In the genomic region with DNA sequence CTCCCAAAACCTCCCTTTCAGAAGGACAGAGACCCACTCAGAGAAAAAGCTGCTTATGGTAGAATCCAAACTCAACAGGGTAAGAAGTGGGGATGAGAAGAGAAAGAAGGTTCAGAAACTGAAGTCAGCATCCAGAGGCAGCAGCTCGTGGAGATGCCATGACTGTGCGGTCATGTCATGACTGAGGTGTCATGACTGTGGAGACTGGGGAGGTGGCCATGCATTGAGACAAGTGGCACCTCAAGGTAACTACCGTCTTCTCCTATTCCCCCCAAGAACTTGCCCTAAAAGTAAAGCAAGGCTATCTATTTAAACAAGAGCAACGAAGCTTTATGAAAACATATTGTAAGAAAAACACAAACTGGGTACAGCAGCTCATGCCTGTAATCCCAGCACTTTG, we compare ENCODE assay signal across 38 cellular contexts. TPM values are rescaled to one million over a fixed set of nuclear protein-coding genes. Genes with fewer than 3 reads are reported as not detected.
"Had no signal": no experiment of that assay in that cellular context is flagged by ENCODE, and none has a peak within 500 bp of the region (broad histone marks: within the 10 kb centered on the region; RNA-seq: fewer than 3 reads in every experiment).

No MANE protein-coding gene starts in this region.

- ATAC-seq: activated CD8-positive, alpha-beta T cell treated with anti-CD3 and anti-CD28 coated beads for 36 hours; activated naive CD4-positive, alpha-beta T cell treated with anti-CD3 and anti-CD28 coated beads, Interleukin-2, amount 50 U/mL, for 72 hours; activated T-cell treated with anti-CD3 and anti-CD28 coated beads, Interleukin-2, amount 50 U/mL, for 4 hours; activated T-cell treated with anti-CD3 and anti-CD28 coated beads, Interleukin-2, amount 50 U/mL, for 72 hours; activated T-helper 17 cell treated with anti-CD3 and anti-CD28 coated beads, Interleukin-2, amount 50 U/mL, for 72 hours; body of pancreas had no signal

- H3K4me1 Mint-ChIP-seq: activated B cell treated with CpG ODN at 0.5 μM for 24 hours; activated CD4-positive, alpha-beta T cell treated with anti-CD3 and anti-CD28 coated beads, Interleukin-2, amount 10 ng/mL, durations not matched to agents 24 days and 14 days; activated naive CD8-positive, alpha-beta T cell treated with anti-CD3 and anti-CD28 coated beads for 36 hours; activated T-helper 17 cell treated with anti-CD3 and anti-CD28 coated beads, Interleukin-2, amount 50 U/mL, for 72 hours had no signal

- H3K27me3 ChIP-seq: body of pancreas, breast epithelium had no signal

- H3K4me1 ChIP-seq: adrenal gland, body of pancreas, breast epithelium had no signal

- H3K27ac ChIP-seq: adrenal gland, body of pancreas, brain microvascular endothelial cell, breast epithelium, VCaP had no signal

- H3K4me3 ChIP-seq: adrenal gland, body of pancreas, breast epithelium had no signal

- H3K4me3 Mint-ChIP-seq: activated B cell treated with CpG ODN at 0.5 μM for 24 hours; activated CD4-positive, alpha-beta memory T cell treated with anti-CD3 and anti-CD28 coated beads for 36 hours; activated CD4-positive, alpha-beta T cell treated with anti-CD3 and anti-CD28 coated beads, Interleukin-2, amount 10 ng/mL, durations not matched to agents 24 days and 14 days; activated CD8-positive, alpha-beta T cell treated with anti-CD3 and anti-CD28 coated beads for 36 hours; activated naive CD4-positive, alpha-beta T cell treated with anti-CD3 and anti-CD28 coated beads for 36 hours; activated naive CD8-positive, alpha-beta T cell treated with anti-CD3 and anti-CD28 coated beads for 36 hours; activated T-cell treated with anti-CD3 and anti-CD28 coated beads, Interleukin-2, amount 50 U/mL, for 4 hours; activated T-cell treated with anti-CD3 and anti-CD28 coated beads, Interleukin-2, amount 50 U/mL, for 72 hours; activated T-helper 1 cell treated with anti-CD3 and anti-CD28 coated beads, Interleukin-12 subunit alpha, Interleukin-12 subunit beta, Interleukin-2, Interleukin-4 antibody, amounts not matched to agents 30 ng/mL and 10 ng/mL and 1 ng/mL, durations not matched to agents 14 hours and 24 hours and 36 hours; activated T-helper 17 cell treated with anti-CD3 and anti-CD28 coated beads, Interleukin-2, amount 50 U/mL, for 72 hours; T-helper 1 cell treated with Interleukin-12 subunit alpha and Interleukin-12 subunit beta and Interleukin-4 antibody, amounts not matched to agents 30 μg/mL and 1 μg/mL, for 36 hours; T-helper 2 cell treated with Interferon-gamma antibody and Interleukin-4, amounts not matched to agents 5 μg/mL and 100 μg/mL, for 36 hours had no signal

- DNase-seq: activated B cell treated with CpG ODN at 0.5 μM for 24 hours; activated CD4-positive, alpha-beta memory T cell treated with anti-CD3 and anti-CD28 coated beads for 36 hours; activated CD4-positive, alpha-beta T cell treated with anti-CD3 and anti-CD28 coated beads for 4 hours; activated CD4-positive, alpha-beta T cell treated with anti-CD3 and anti-CD28 coated beads, Interleukin-2, amount 10 ng/mL, durations not matched to agents 24 days and 14 days; activated CD4-positive, alpha-beta T cell treated with anti-CD3 and anti-CD28 coated beads, Interleukin-2, amount 50 U/mL, for 1 hour; activated CD4-positive, alpha-beta T cell treated with anti-CD3 and anti-CD28 coated beads, Interleukin-2, amount 50 U/mL, for 4 hours; activated CD4-positive, CD25-positive, alpha-beta regulatory T cell treated with anti-CD3 and anti-CD28 coated beads, Interleukin-2, amount 50 U/mL, for 72 hours; activated CD8-positive, alpha-beta memory T cell treated with anti-CD3 and anti-CD28 coated beads, Interleukin-2, amount 50 U/mL, for 4 hours; activated CD8-positive, alpha-beta T cell treated with anti-CD3 and anti-CD28 coated beads for 36 hours; activated effector memory CD4-positive, alpha-beta T cell treated with anti-CD3 and anti-CD28 coated beads, Interleukin-2, amount 50 U/mL, for 16 hours; activated gamma-delta T cell treated with Interleukin-2 at 50 U/mL for 16 hours; activated naive CD4-positive, alpha-beta T cell; activated naive CD4-positive, alpha-beta T cell treated with anti-CD3 and anti-CD28 coated beads for 36 hours; activated naive CD4-positive, alpha-beta T cell treated with anti-CD3 and anti-CD28 coated beads, Interleukin-2, amount 50 U/mL, for 16 hours; activated naive CD8-positive, alpha-beta T cell treated with anti-CD3 and anti-CD28 coated beads for 36 hours; activated T-cell treated with anti-CD3 and anti-CD28 coated beads for 4 hours; activated T-cell treated with anti-CD3 and anti-CD28 coated beads, Interleukin-2, amount 50 U/mL, for 1 hour; activated T-cell treated with anti-CD3 and anti-CD28 coated beads, Interleukin-2, amount 50 U/mL, for 4 hours; activated T-cell treated with anti-CD3 and anti-CD28 coated beads, Interleukin-2, amount 50 U/mL, for 72 hours; adrenal gland; amniotic stem cell; aorta; body of pancreas; brain microvascular endothelial cell; central memory CD4-positive, alpha-beta T cell; T-helper 2 cell; T-helper 9 cell had no signal

- H3K27ac Mint-ChIP-seq: activated B cell treated with CpG ODN at 0.5 μM for 24 hours; activated CD4-positive, alpha-beta memory T cell treated with anti-CD3 and anti-CD28 coated beads for 36 hours; activated CD4-positive, alpha-beta T cell treated with anti-CD3 and anti-CD28 coated beads, Interleukin-2, amount 10 ng/mL, durations not matched to agents 24 days and 14 days; activated CD8-positive, alpha-beta T cell treated with anti-CD3 and anti-CD28 coated beads for 36 hours; activated naive CD4-positive, alpha-beta T cell treated with anti-CD3 and anti-CD28 coated beads for 36 hours; activated naive CD4-positive, alpha-beta T cell treated with anti-CD3 and anti-CD28 coated beads, Interleukin-2, amount 50 U/mL, for 72 hours; activated naive CD8-positive, alpha-beta T cell treated with anti-CD3 and anti-CD28 coated beads for 36 hours; activated T-cell treated with anti-CD3 and anti-CD28 coated beads, Interleukin-2, amount 50 U/mL, for 72 hours; activated T-helper 1 cell treated with anti-CD3 and anti-CD28 coated beads, Interleukin-12 subunit alpha, Interleukin-12 subunit beta, Interleukin-2, Interleukin-4 antibody, amounts not matched to agents 30 ng/mL and 10 ng/mL and 1 ng/mL, durations not matched to agents 14 hours and 24 hours and 36 hours; activated T-helper 17 cell treated with anti-CD3 and anti-CD28 coated beads, Interleukin-2, amount 50 U/mL, for 72 hours; T-helper 1 cell treated with Interleukin-12 subunit alpha and Interleukin-12 subunit beta and Interleukin-4 antibody, amounts not matched to agents 30 μg/mL and 1 μg/mL, for 36 hours; T-helper 2 cell treated with Interferon-gamma antibody and Interleukin-4, amounts not matched to agents 5 μg/mL and 100 μg/mL, for 36 hours had no signal

- H3K9me3 Mint-ChIP-seq: activated B cell treated with CpG ODN at 0.5 μM for 24 hours; activated CD4-positive, alpha-beta memory T cell treated with anti-CD3 and anti-CD28 coated beads for 36 hours; activated CD4-positive, alpha-beta T cell treated with anti-CD3 and anti-CD28 coated beads, Interleukin-2, amount 10 ng/mL, durations not matched to agents 24 days and 14 days; activated CD8-positive, alpha-beta T cell treated with anti-CD3 and anti-CD28 coated beads for 36 hours; activated naive CD4-positive, alpha-beta T cell treated with anti-CD3 and anti-CD28 coated beads for 36 hours; activated naive CD4-positive, alpha-beta T cell treated with anti-CD3 and anti-CD28 coated beads, Interleukin-2, amount 50 U/mL, for 72 hours; activated naive CD8-positive, alpha-beta T cell treated with anti-CD3 and anti-CD28 coated beads for 36 hours; activated T-cell treated with anti-CD3 and anti-CD28 coated beads, Interleukin-2, amount 50 U/mL, for 4 hours; activated T-helper 1 cell treated with anti-CD3 and anti-CD28 coated beads, Interleukin-12 subunit alpha, Interleukin-12 subunit beta, Interleukin-2, Interleukin-4 antibody, amounts not matched to agents 30 ng/mL and 10 ng/mL and 1 ng/mL, durations not matched to agents 14 hours and 24 hours and 36 hours; activated T-helper 17 cell treated with anti-CD3 and anti-CD28 coated beads, Interleukin-2, amount 50 U/mL, for 72 hours; T-helper 1 cell treated with Interleukin-12 subunit alpha and Interleukin-12 subunit beta and Interleukin-4 antibody, amounts not matched to agents 30 μg/mL and 1 μg/mL, for 36 hours; T-helper 2 cell treated with Interferon-gamma antibody and Interleukin-4, amounts not matched to agents 5 μg/mL and 100 μg/mL, for 36 hours had no signal

- H3K36me3 ChIP-seq: adrenal gland, brain microvascular endothelial cell, breast epithelium had no signal

- H3K9me3 ChIP-seq: adrenal gland, body of pancreas, breast epithelium had no signal

- H3K36me3 Mint-ChIP-seq: activated CD4-positive, alpha-beta memory T cell treated with anti-CD3 and anti-CD28 coated beads for 36 hours; activated naive CD8-positive, alpha-beta T cell treated with anti-CD3 and anti-CD28 coated beads for 36 hours had no signal

- FAIRE-seq: astrocyte, TTC549 had no signal

RNA-seq across cellular contexts. Expression of a gene that starts 15.1 kb away (rescaled TPM):
- total RNA-seq: activated B cell treated with CpG ODN at 0.5 μM for 24 hours; activated CD4-positive, alpha-beta memory T cell treated with anti-CD3 and anti-CD28 coated beads for 36 hours; activated CD4-positive, alpha-beta T cell treated with anti-CD3 and anti-CD28 coated beads, Interleukin-2, amount 10 ng/mL, durations not matched to agents 24 days and 14 days; activated CD8-positive, alpha-beta memory T cell treated with anti-CD3 and anti-CD28 coated beads for 36 hours; activated CD8-positive, alpha-beta T cell treated with anti-CD3 and anti-CD28 coated beads for 36 hours; activated naive CD4-positive, alpha-beta T cell treated with anti-CD3 and anti-CD28 coated beads for 36 hours; activated naive CD4-positive, alpha-beta T cell treated with anti-CD3 and anti-CD28 coated beads, Interleukin-2, amount 50 U/mL, for 72 hours; activated naive CD8-positive, alpha-beta T cell treated with anti-CD3 and anti-CD28 coated beads for 36 hours; activated T-cell treated with anti-CD3 and anti-CD28 coated beads, Interleukin-2, amount 50 U/mL, for 4 hours; activated T-cell treated with anti-CD3 and anti-CD28 coated beads, Interleukin-2, amount 50 U/mL, for 72 hours; activated T-helper 1 cell treated with anti-CD3 and anti-CD28 coated beads, Interleukin-12 subunit alpha, Interleukin-12 subunit beta, Interleukin-2, Interleukin-4 antibody, amounts not matched to agents 30 ng/mL and 10 ng/mL and 1 ng/mL, durations not matched to agents 14 hours and 24 hours and 36 hours; activated T-helper 17 cell treated with anti-CD3 and anti-CD28 coated beads, Interleukin-2, amount 50 U/mL, for 72 hours; aorta; astrocyte had no signal
- polyA plus RNA-seq: aorta had no signal

RNA-seq across cellular contexts. Expression of a gene that starts 35.3 kb away (rescaled TPM):
- total RNA-seq: activated B cell treated with CpG ODN at 0.5 μM for 24 hours; activated CD4-positive, alpha-beta memory T cell treated with anti-CD3 and anti-CD28 coated beads for 36 hours; activated CD4-positive, alpha-beta T cell treated with anti-CD3 and anti-CD28 coated beads, Interleukin-2, amount 10 ng/mL, durations not matched to agents 24 days and 14 days; activated CD8-positive, alpha-beta memory T cell treated with anti-CD3 and anti-CD28 coated beads for 36 hours; activated CD8-positive, alpha-beta T cell treated with anti-CD3 and anti-CD28 coated beads for 36 hours; activated naive CD4-positive, alpha-beta T cell treated with anti-CD3 and anti-CD28 coated beads for 36 hours; activated naive CD4-positive, alpha-beta T cell treated with anti-CD3 and anti-CD28 coated beads, Interleukin-2, amount 50 U/mL, for 72 hours; activated naive CD8-positive, alpha-beta T cell treated with anti-CD3 and anti-CD28 coated beads for 36 hours; activated T-cell treated with anti-CD3 and anti-CD28 coated beads, Interleukin-2, amount 50 U/mL, for 4 hours; activated T-cell treated with anti-CD3 and anti-CD28 coated beads, Interleukin-2, amount 50 U/mL, for 72 hours; activated T-helper 1 cell treated with anti-CD3 and anti-CD28 coated beads, Interleukin-12 subunit alpha, Interleukin-12 subunit beta, Interleukin-2, Interleukin-4 antibody, amounts not matched to agents 30 ng/mL and 10 ng/mL and 1 ng/mL, durations not matched to agents 14 hours and 24 hours and 36 hours; activated T-helper 17 cell treated with anti-CD3 and anti-CD28 coated beads, Interleukin-2, amount 50 U/mL, for 72 hours; aorta; astrocyte; body of pancreas; breast epithelium; cardiac septum had no signal
- polyA plus RNA-seq: aorta had no signal
